ENCODE assay signal across 19 cellular contexts in genomic region chr20:49303211-49303610, GRCh38. TPM values are rescaled to one million over a fixed set of nuclear protein-coding genes. Genes with fewer than 3 reads are reported as not detected.
DNase-seq lines count a peak whose midpoint lies in the region; ATAC-seq and TF ChIP-seq lines count a peak whose summit lies in the region.
"Had no signal": no experiment of that assay in that cellular context is flagged by ENCODE, and none has a peak within 500 bp of the region (broad histone marks: within the 10 kb centered on the region; RNA-seq: fewer than 3 reads in every experiment).

No MANE protein-coding gene starts in this region.

- peaks cover 22% of the 10 kb centered on the region for H3K4me1 Mint-ChIP-seq in activated naive CD4-positive, alpha-beta T cell treated with anti-CD3 and anti-CD28 coated beads, Interleukin-2, amount 10 ng/mL, durations not matched to agents 7 days and 5 days
- H3K4me1 Mint-ChIP-seq in endodermal cell: no peaks in the 10 kb centered on the region

- DNase-seq in EH (ENCODE audit: low read depth) (peak; percentile 86), MM.1S (no peak), astrocyte of the cerebellum (ENCODE audit: low read depth) (peak; percentile 87), myocyte (ENCODE audit: low read depth) (peak; percentile 49), UCSD-AML1 (lab: John Stamatoyannopoulos, UW; ENCODE audit: unreplicated experiment) (no peak), endodermal cell (no peak)
- no peak for DNase-seq in activated naive CD4-positive, alpha-beta T cell treated with anti-CD3 and anti-CD28 coated beads, Interleukin-2, amount 10 ng/mL, durations not matched to agents 7 days and 5 days
- DNase-seq: activated CD4-positive, alpha-beta T cell treated with anti-CD3 and anti-CD28 coated beads, Interleukin-2, amount 50 U/mL, for 1 hour; activated naive CD4-positive, alpha-beta T cell treated with anti-CD3 and anti-CD28 coated beads for 36 hours; BE2C; dermis blood vessel endothelial cell; hippocampal formation; NK-92 treated with Interleukin-12 subunit alpha and Interleukin-12 subunit beta, amount 100 ng/mL, for 24 hours; Right ventricle myocardium superior; stimulated activated CD4-positive, alpha-beta T cell treated with anti-CD3 and anti-CD28 coated beads, Interleukin-4, amount 100 ng/mL, for 24 hours; thyroid gland had no signal

- H3F3A ChIP-seq in MM.1S (ENCODE audit: insufficient read depth, low read length): no peaks in the 10 kb centered on the region

- H3K27ac Mint-ChIP-seq in activated naive CD4-positive, alpha-beta T cell treated with anti-CD3 and anti-CD28 coated beads, Interleukin-2, amount 10 ng/mL, durations not matched to agents 7 days and 5 days: no peak overlapping the region
- no peak overlapping the region for H3K27ac Mint-ChIP-seq in endodermal cell
- H3K27ac Mint-ChIP-seq: activated naive CD4-positive, alpha-beta T cell treated with anti-CD3 and anti-CD28 coated beads for 36 hours had no signal

- H3K36me3 Mint-ChIP-seq in activated naive CD4-positive, alpha-beta T cell treated with anti-CD3 and anti-CD28 coated beads, Interleukin-2, amount 10 ng/mL, durations not matched to agents 7 days and 5 days: peaks cover 1% of the 10 kb centered on the region
- no peaks in the 10 kb centered on the region for H3K36me3 Mint-ChIP-seq in endodermal cell (ENCODE audit: low read depth)

- H3K27me3 ChIP-seq in MM.1S (replicated peaks; ENCODE audit: insufficient read depth, low read length) (no peaks in the 10 kb centered on the region), endodermal cell (ENCODE audit: control insufficient read depth, insufficient read depth, low read length, poor library complexity, severe bottlenecking) (no peaks in the 10 kb centered on the region)
- H3K27me3 ChIP-seq: BE2C, thyroid gland had no signal

- no peaks in the 10 kb centered on the region for H3K9me3 ChIP-seq in MM.1S (replicated peaks; ENCODE audit: insufficient read depth, low read length)
- no peaks in the 10 kb centered on the region for H3K9me3 ChIP-seq in endodermal cell (ENCODE audit: control insufficient read depth, low read length)
- H3K9me3 ChIP-seq: BE2C, thyroid gland had no signal

- H3K27ac ChIP-seq in MM.1S (ENCODE audit: low read length) (no peak overlapping the region), endodermal cell (ENCODE audit: low read depth, low read length) (no peak overlapping the region)
- H3K27ac ChIP-seq: skin epidermis, thyroid gland had no signal

- peak overlapping the region; percentile 50; the same call in 1 of the 2 replicates for H3K4me2 ChIP-seq in MM.1S (ENCODE audit: low read depth, low read length)

- no peaks in the 10 kb centered on the region for H3K79me2 ChIP-seq in MM.1S (ENCODE audit: low read length)

- 93 to 100% methylated on average over 1 to 3 of the region's 3 CpGs for WGBS in endodermal cell (ENCODE audit: insufficient coverage in 1 of 2, insufficient read length in 1 of 2), 2 experiments

- no peaks in the 10 kb centered on the region for H4K20me1 ChIP-seq in MM.1S (ENCODE audit: insufficient read depth, low read length)

- CTCF ChIA-PET in activated naive CD4-positive, alpha-beta T cell treated with anti-CD3 and anti-CD28 coated beads, Interleukin-2, amount 10 ng/mL, durations not matched to agents 7 days and 5 days (lab: Charles Lee): interaction anchor here (1.2 kb wide), 1 partner anchor 86 kb away, joined by 3 read pairs; no protein-coding TSS in a partner anchor

- ATAC-seq in HG02970 (IDR thresholded peaks at IDR 0.05; ENCODE audit: low FRiP score, unreplicated experiment): no peak

- H3K36me3 ChIP-seq in MM.1S (replicated peaks; ENCODE audit: insufficient read depth, low read length) (no peaks in the 10 kb centered on the region), endodermal cell (ENCODE audit: control insufficient read depth, insufficient read depth, low read length) (no peaks in the 10 kb centered on the region)
- H3K36me3 ChIP-seq: BE2C, thyroid gland had no signal

- no peaks in the 10 kb centered on the region for H3K9me3 Mint-ChIP-seq in activated naive CD4-positive, alpha-beta T cell treated with anti-CD3 and anti-CD28 coated beads, Interleukin-2, amount 10 ng/mL, durations not matched to agents 7 days and 5 days
- H3K9me3 Mint-ChIP-seq in endodermal cell: no peaks in the 10 kb centered on the region
- H3K9me3 Mint-ChIP-seq: activated naive CD4-positive, alpha-beta T cell treated with anti-CD3 and anti-CD28 coated beads for 36 hours; brain had no signal

- H3K4me1 ChIP-seq in MM.1S (ENCODE audit: low read length): peaks cover 13% of the 10 kb centered on the region
- H3K4me1 ChIP-seq in endodermal cell (ENCODE audit: control insufficient read depth, insufficient read depth, low read length): no peaks in the 10 kb centered on the region
- H3K4me1 ChIP-seq: BE2C, thyroid gland had no signal

- H3K4me3 ChIP-seq in MM.1S (ENCODE audit: low read length): no peak overlapping the region
- no peak overlapping the region for H3K4me3 ChIP-seq in astrocyte of the cerebellum (ENCODE audit: low read depth, low read length)
- no peak overlapping the region for H3K4me3 ChIP-seq in endodermal cell (ENCODE audit: low read length)
- H3K4me3 ChIP-seq: skin epidermis, thyroid gland had no signal

- no peak for TF ChIP-seq CTCF in MM.1S (IDR thresholded peaks at IDR 0.05; ENCODE audit: low read length)
- no peak for TF ChIP-seq CTCF in astrocyte of the cerebellum (IDR thresholded peaks at IDR 0.05; ENCODE audit: low read depth, low read length, missing control alignments)
- no peak for TF ChIP-seq CTCF in endodermal cell (conservative IDR thresholded peaks at IDR 0.05)

- H3K9ac ChIP-seq in MM.1S (ENCODE audit: low read length): no peak overlapping the region
- no peak overlapping the region for H3K9ac ChIP-seq in endodermal cell (ENCODE audit: extremely low read depth, low read length, poor library complexity, severe bottlenecking)

- in situ Hi-C loops in astrocyte of the cerebellum (cut with HindIII; ENCODE audit: low sequenced_read_pairs): no loop called here

- no peak overlapping the region for H3K4me3 Mint-ChIP-seq in activated naive CD4-positive, alpha-beta T cell treated with anti-CD3 and anti-CD28 coated beads, Interleukin-2, amount 10 ng/mL, durations not matched to agents 7 days and 5 days
- no peak overlapping the region for H3K4me3 Mint-ChIP-seq in endodermal cell
- H3K4me3 Mint-ChIP-seq: activated naive CD4-positive, alpha-beta T cell treated with anti-CD3 and anti-CD28 coated beads for 36 hours had no signal

- no peak overlapping the region for H2AFZ ChIP-seq in MM.1S (ENCODE audit: low read length)

- H3K27me3 Mint-ChIP-seq in activated naive CD4-positive, alpha-beta T cell treated with anti-CD3 and anti-CD28 coated beads, Interleukin-2, amount 10 ng/mL, durations not matched to agents 7 days and 5 days: peaks cover 11% of the 10 kb centered on the region
- no peaks in the 10 kb centered on the region for H3K27me3 Mint-ChIP-seq in endodermal cell (ENCODE audit: insufficient read depth)

- H3K9me2 ChIP-seq in MM.1S (replicated peaks; ENCODE audit: insufficient read depth, low read length): no peaks in the 10 kb centered on the region

RNA-seq across cellular contexts. Expression of gene ZNFX1, which starts 25.4 kb away (rescaled TPM):
- total RNA-seq in myocyte (32.8 and 42.6 TPM in 2 replicates), endodermal cell (1 to 10 TPM; 8.1 to 8.9 TPM)
- polyA plus RNA-seq in myocyte (2012): 33.3 TPM
- 6.7 TPM for polyA plus RNA-seq in endodermal cell (2013, experiment 1 of 2)
- polyA plus RNA-seq in endodermal cell (2013, experiment 2 of 2): 6.1 TPM

Comparison
In these comparisons a context has a peak if more than half of its experiments do, and no peak if none do; other contexts are left out.
1. DNase-seq: peak in EH (single experiment), astrocyte of the cerebellum (single experiment) and myocyte (single experiment); none in MM.1S (single experiment), activated naive CD4-positive, alpha-beta T cell treated with anti-CD3 and anti-CD28 coated beads, Interleukin-2, amount 10 ng/mL, durations not matched to agents 7 days and 5 days (single experiment), UCSD-AML1 (single experiment) and endodermal cell (single experiment).